In genomic region chr6:32968093-32968769, GRCh38 we compare ENCODE assay signal across 8 cellular contexts. TPM values are rescaled to one million over a fixed set of nuclear protein-coding genes. Genes with fewer than 3 reads are reported as not detected.
DNase-seq lines count a peak whose midpoint lies in the region; ATAC-seq, FAIRE-seq and TF ChIP-seq lines count a peak whose summit lies in the region.

Gene BRD2 (plus strand): TSS chr6:32968594. CDS start chr6:32972899, 4,305 bp downstream.

- intact Hi-C loops in T-helper 2 cell treated with Interferon-gamma antibody and Interleukin-4, amounts not matched to agents 100 ng/mL and 5 ng/mL, for 36 hours (cut with micrococcal nuclease): loop anchor here (1.0 to 5.0 kb wide), 3 partner anchors 36 to 1471 kb away; partner anchors contain the start of genes MICB, RXRB and SLC39A7

- peak within 1 kb of the TSS; percentile 75 to 92 for H3K4me3 ChIP-seq in right atrium auricular region

- H3K27ac ChIP-seq in right atrium auricular region: peak within 1 kb of the TSS; percentile 99 to 100

- H3K9me3 ChIP-seq in right atrium auricular region: no peaks in the 10 kb centered on the region

- peak; percentile 46 for FAIRE-seq in urothelium cell line (lab: Jason Lieb, UNC)

- H3K27me3 ChIP-seq in right atrium auricular region: no peaks in the 10 kb centered on the region

- peak; percentile 93 for DNase-seq in GM10248 (ENCODE audit: extremely low spot score)
- DNase-seq in NCI-H187 (lab: John Stamatoyannopoulos, UW): peak; percentile 91 to 97
- peak; percentile 73 to 100 (median 95) for DNase-seq in anterior cingulate cortex (lab: John Stamatoyannopoulos, UW)
- peak; percentile 97 for DNase-seq in right atrium auricular region (ENCODE audit: low spot score)
- DNase-seq in pulmonary artery endothelial cell (ENCODE audit: low read depth, low spot score): peak; percentile 84
- DNase-seq in urothelium cell line (ENCODE audit: low spot score): peak; percentile 93

- peaks cover 0 to 20% of the 10 kb centered on the region in 2 donors for H3K4me1 ChIP-seq in right atrium auricular region

- CTCF ChIA-PET in GM10248 (lab: Yijun Ruan, JAX): interaction anchor here (0.6 to 14.8 kb wide), 13 partner anchors 8 to 130 kb away, joined by 3 to 313 read pairs (median 7); partner anchors contain the start of genes HLA-DMA, HLA-DMB and TAP2

- POLR2A ChIA-PET in GM10248 (lab: Yijun Ruan, JAX): interaction anchor here (0.6 to 9.8 kb wide), 6 partner anchors 13 to 113 kb away, joined by 3 to 271 read pairs (median 4); partner anchors contain the start of gene HLA-DMA

- ATAC-seq in HG02870 (IDR thresholded peaks at IDR 0.05; ENCODE audit: unreplicated experiment): peak; percentile 33

- H3K36me3 ChIP-seq in right atrium auricular region: peaks cover 11% of the 10 kb centered on the region

- no peak for TF ChIP-seq CTCF in GM10248 (IDR thresholded peaks at IDR 0.05; ENCODE audit: control extremely low read depth, extremely low read depth, low read depth, missing control alignments)
- TF ChIP-seq CTCF in right atrium auricular region (IDR thresholded peaks at IDR 0.05): no peak

RNA-seq across cellular contexts. Expression of gene BRD2, which starts in this region (rescaled TPM):
- total RNA-seq in T-helper 2 cell treated with Interferon-gamma antibody and Interleukin-4, amounts not matched to agents 100 ng/mL and 5 ng/mL, for 36 hours: 331 and 342 TPM in 2 replicates
- total RNA-seq in right atrium auricular region: 10 to 100 TPM; 56.9 to 91.1 TPM
- 52.1 and 77.0 TPM in 2 replicates for total RNA-seq in pulmonary artery endothelial cell

Comparison
In these comparisons a context has a peak if more than half of its experiments do, and no peak if none do; other contexts are left out.
1. Peak in every context shown above with its lines: DNase-seq, ATAC-seq, H3K4me3 ChIP-seq and H3K27ac ChIP-seq.